8 cellular contexts compared by ENCODE assay signal in the genomic region with DNA sequence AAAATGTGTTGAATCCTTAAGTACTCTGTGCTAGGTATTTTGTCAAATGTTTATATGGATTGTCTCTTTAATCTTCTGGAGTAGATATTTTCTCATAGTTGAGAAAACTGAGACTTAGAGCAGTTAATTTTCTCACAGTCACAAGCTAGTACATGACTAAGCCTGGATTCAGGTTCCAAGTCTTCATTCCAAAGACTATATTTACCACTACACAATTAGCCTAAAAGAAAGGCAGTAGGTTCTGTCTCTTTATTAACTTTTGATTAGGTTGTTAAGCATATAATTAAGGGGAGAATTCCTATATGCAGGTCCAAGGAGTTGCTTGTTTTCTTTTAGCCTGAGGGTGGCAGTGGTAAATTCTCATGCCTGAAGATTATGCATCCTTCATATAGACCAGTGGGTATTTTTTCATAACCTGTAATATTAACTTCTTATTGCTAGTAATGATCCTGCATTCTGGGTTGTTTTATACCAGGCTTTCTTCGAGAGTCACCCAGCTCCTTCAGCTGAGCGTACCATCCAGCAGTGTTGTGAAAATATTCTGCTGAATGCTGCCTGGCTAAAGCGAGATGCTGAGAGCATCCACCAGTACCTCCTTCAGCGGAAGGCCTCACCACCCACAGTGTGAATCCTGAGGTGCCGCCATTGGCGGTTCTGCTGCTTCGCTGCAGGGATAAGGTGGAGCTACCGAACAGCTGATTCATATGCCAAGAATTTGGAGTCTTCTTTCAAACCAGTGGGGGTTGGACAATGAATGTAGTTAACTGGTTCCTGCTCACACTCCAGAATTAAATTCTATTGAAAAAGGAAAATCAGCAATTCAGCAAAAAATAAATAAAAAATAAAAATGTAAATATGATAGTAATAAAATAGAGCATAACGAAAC. TPM values are rescaled to one million over a fixed set of nuclear protein-coding genes. Genes with fewer than 3 reads are reported as not detected.
DNase-seq lines count a peak whose midpoint lies in the region; ATAC-seq and TF ChIP-seq lines count a peak whose summit lies in the region.

No MANE protein-coding gene starts in this region.

- H3K4me3 ChIP-seq in GM23248 (peak overlapping the region; percentile 51), SK-N-MC (peak overlapping the region; percentile 56), fibroblast of the aortic adventitia (ENCODE audit: low read depth, low read length) (no peak overlapping the region)

- no peaks in the 10 kb centered on the region for H3K9me2 ChIP-seq in GM23248 (ENCODE audit: insufficient read depth)

- intact Hi-C loops in posterior cingulate gyrus (cut with DNase I): no loop called here

- DNase-seq in GM23248 (peak; percentile 97), SK-N-MC (ENCODE audit: low read depth, low spot score) (peak; percentile 16), fibroblast of the aortic adventitia (ENCODE audit: low read depth) (peak; percentile 88), posterior cingulate gyrus (peak in 9 of 10 donors; percentile 15 to 95 (median 68)), GDM1 (lab: John Stamatoyannopoulos, UW) (no peak), UCSD-AML1 (lab: John Stamatoyannopoulos, UW; ENCODE audit: unreplicated experiment) (no peak), NCI-H187 (lab: John Stamatoyannopoulos, UW) (no peak)

- 6% methylated on average over 9 of the region's 9 CpGs for WGBS in GM23248 (ENCODE audit: low coverage in 1 of 2, low lambda C conversion rate in 2 of 2, missing lambda C conversion rate in 2 of 2), 2 experiments

- TF ChIP-seq CTCF in fibroblast of the aortic adventitia (IDR thresholded peaks at IDR 0.05; ENCODE audit: insufficient read depth, low read length): peak; percentile 23

- in situ Hi-C loops in GM23248 (cut with MboI): no loop called here

- peak overlapping the region; percentile 69 for H3K9ac ChIP-seq in GM23248
- peak overlapping the region; percentile 48 for H3K9ac ChIP-seq in SK-N-MC (ENCODE audit: insufficient read length)

- H3K4me2 ChIP-seq in GM23248 (ENCODE audit: unreplicated experiment): peak overlapping the region; percentile 70

- peaks cover 55% of the 10 kb centered on the region for H3F3A ChIP-seq in GM23248 (ENCODE audit: insufficient read depth)

- no peaks in the 10 kb centered on the region for H3K27me3 ChIP-seq in GM23248 (replicated peaks; ENCODE audit: insufficient read depth)

- H3K36me3 ChIP-seq in GM23248 (ENCODE audit: low read depth) (peaks cover 30% of the 10 kb centered on the region), SK-N-MC (ENCODE audit: insufficient read depth, low read length) (peaks cover 36% of the 10 kb centered on the region)

- H3K79me2 ChIP-seq in GM23248 (ENCODE audit: insufficient read depth): peaks cover 12% of the 10 kb centered on the region; the same call in 1 of the 2 replicates

- no peaks in the 10 kb centered on the region for H4K20me1 ChIP-seq in GM23248 (ENCODE audit: insufficient read depth)

- H3K27ac ChIP-seq in GM23248: peak overlapping the region; percentile 93
- peak overlapping the region; percentile 92 for H3K27ac ChIP-seq in SK-N-MC

- no peaks in the 10 kb centered on the region for H3K9me3 ChIP-seq in GM23248 (ENCODE audit: low read depth)
- no peaks in the 10 kb centered on the region for H3K9me3 ChIP-seq in SK-N-MC (ENCODE audit: low read depth, low read length)

- no peak for ATAC-seq in GM21390 (IDR thresholded peaks at IDR 0.05; ENCODE audit: unreplicated experiment)

- peaks cover 36% of the 10 kb centered on the region for H3K4me1 ChIP-seq in GM23248 (ENCODE audit: insufficient read depth)

- peak overlapping the region; percentile 30; the same call in 1 of the 2 replicates for H2AFZ ChIP-seq in GM23248

RNA-seq across cellular contexts. Expression of a gene that starts 28.2 kb away (rescaled TPM):
- 421 and 423 TPM in 2 replicates for total RNA-seq in GM23248 (2014; rRNA removed; shearing (Covaris generic))
- 54.5 and 59.5 TPM in 2 replicates for polyA plus RNA-seq in GM23248 (2016; fragmentation: Nextera tagmentation; extraction: Ambion mirVana)
- total RNA-seq in fibroblast of the aortic adventitia (ENCODE audit: low replicate concordance): 473 and 851 TPM in 2 replicates

Comparison
In these comparisons a context has a peak if more than half of its experiments do, and no peak if none do; other contexts are left out.
1. DNase-seq: peak in GM23248 (single experiment), SK-N-MC (single experiment), fibroblast of the aortic adventitia (single experiment) and posterior cingulate gyrus (9 of 10); none in GDM1 (single experiment), UCSD-AML1 (single experiment) and NCI-H187 (0 of 2).